ENCODE assay signal across 8 cellular contexts in genomic region chrX:154486396-154487207, GRCh38. TPM values are rescaled to one million over a fixed set of nuclear protein-coding genes. Genes with fewer than 3 reads are reported as not detected.
A peak's percentile ranks its signal among the peaks of the same experiment; 100 is the strongest.
DNase-seq lines count a peak whose midpoint lies in the region; ATAC-seq and TF ChIP-seq lines count a peak whose summit lies in the region.

UBL4A (minus strand) TSS chrX:154486615; CDS start chrX:154486584, 31 bp downstream.

- peaks cover 17% of the 10 kb centered on the region for H3K4me1 Mint-ChIP-seq in osteocyte (ENCODE audit: unreplicated experiment)

- ATAC-seq in activated naive CD4-positive, alpha-beta T cell treated with anti-CD3 and anti-CD28 coated beads, Interleukin-2, amount 50 U/mL, for 72 hours = peak; percentile 9 to 47
- ATAC-seq in aorta (ENCODE audit: low FRiP score) (peak; percentile 55), GM21786 (IDR thresholded peaks at IDR 0.05; ENCODE audit: unreplicated experiment) (no peak)

- H3K27me3 ChIP-seq in SJCRH30 (no peaks in the 10 kb centered on the region), aorta (ENCODE audit: control insufficient read depth in 1 of 2, insufficient read depth in 2 of 2, low read length in 1 of 2) (peaks cover 0 to 1% of the 10 kb centered on the region in 2 donors)

- no peaks in the 10 kb centered on the region for H3K9me3 Mint-ChIP-seq in activated naive CD4-positive, alpha-beta T cell treated with anti-CD3 and anti-CD28 coated beads, Interleukin-2, amount 50 U/mL, for 72 hours
- no peaks in the 10 kb centered on the region for H3K9me3 Mint-ChIP-seq in osteocyte (ENCODE audit: unreplicated experiment)

- H3K36me3 ChIP-seq in SJCRH30 = no peaks in the 10 kb centered on the region
- H3K36me3 ChIP-seq in aorta (ENCODE audit: control insufficient read depth in 1 of 2, insufficient read depth in 2 of 2, low read length in 1 of 2) = no peaks in the 10 kb centered on the region

- no peak for TF ChIP-seq CTCF in osteocyte (IDR thresholded peaks at IDR 0.05)

- H3K4me3 ChIP-seq in SJCRH30 (peak within 1 kb of the TSS; percentile 72), aorta (ENCODE audit: low read length in 2 of 2) (peak within 1 kb of the TSS; percentile 17 to 60)

- H3K4me3 Mint-ChIP-seq in osteocyte (ENCODE audit: unreplicated experiment) = peak within 1 kb of the TSS; percentile 72

- H3K27me3 Mint-ChIP-seq in osteocyte (ENCODE audit: unreplicated experiment) = no peaks in the 10 kb centered on the region

- H3K9me3 ChIP-seq in SJCRH30 (replicated peaks) (no peaks in the 10 kb centered on the region), aorta (ENCODE audit: control insufficient read depth, low read length) (no peaks in the 10 kb centered on the region)

- WGBS in aorta, 2 donors = 1 to 43% methylated on average over 35 to 95 of the region's 95 CpGs

- H3K4me1 ChIP-seq in SJCRH30 (no peaks in the 10 kb centered on the region), aorta (ENCODE audit: control insufficient read depth in 1 of 2, insufficient read depth in 2 of 2, low read length in 2 of 2) (no peaks in the 10 kb centered on the region)

- peak within 1 kb of the TSS in 1 of 2 donors; percentile 44 for H3K27ac Mint-ChIP-seq in activated naive CD4-positive, alpha-beta T cell treated with anti-CD3 and anti-CD28 coated beads, Interleukin-2, amount 50 U/mL, for 72 hours
- peak within 1 kb of the TSS; percentile 47 for H3K27ac Mint-ChIP-seq in osteocyte (ENCODE audit: unreplicated experiment)

- intact Hi-C loops in head of caudate nucleus (cut with DNase I) (no loop called here), aorta (cut with DNase I) (no loop called here)

- peaks cover 5 to 9% of the 10 kb centered on the region in 2 donors for H3K36me3 Mint-ChIP-seq in activated naive CD4-positive, alpha-beta T cell treated with anti-CD3 and anti-CD28 coated beads, Interleukin-2, amount 50 U/mL, for 72 hours
- no peaks in the 10 kb centered on the region for H3K36me3 Mint-ChIP-seq in osteocyte (ENCODE audit: unreplicated experiment)

- peak; percentile 79 for DNase-seq in ELF-1 (ENCODE audit: low read depth, low spot score)
- DNase-seq in HK-2 (ENCODE audit: unreplicated experiment) = peak; percentile 80
- peak; percentile 61 to 65 for DNase-seq in SJCRH30
- peak in 1 of 2 donors; percentile 62 for DNase-seq in activated naive CD4-positive, alpha-beta T cell treated with anti-CD3 and anti-CD28 coated beads, Interleukin-2, amount 50 U/mL, for 72 hours (ENCODE audit: low spot score in 2 of 2)
- peak in 34 of 42 donors; percentile 20 to 76 (median 47) for DNase-seq in head of caudate nucleus
- DNase-seq in osteocyte (ENCODE audit: extremely low spot score, unreplicated experiment) = peak; percentile 86
- peak; percentile 69 to 89 for DNase-seq in aorta

- H3K27ac ChIP-seq in SJCRH30 (peak within 1 kb of the TSS; percentile 47; the same call in 1 of the 2 replicates), aorta (ENCODE audit: low read depth in 1 of 2, low read length in 2 of 2) (peak within 1 kb of the TSS in 1 of 2 donors; percentile 45)

RNA-seq across cellular contexts. Expression of gene UBL4A, which starts in this region (rescaled TPM):
- 39.4 and 40.8 TPM in 2 replicates for total RNA-seq in SJCRH30 (2014; rRNA removed; shearing (Covaris generic))
- 10 to 100 TPM; 39.6 to 40.4 TPM for total RNA-seq in activated naive CD4-positive, alpha-beta T cell treated with anti-CD3 and anti-CD28 coated beads, Interleukin-2, amount 50 U/mL, for 72 hours
- 17.4 and 18.5 TPM in 2 replicates for total RNA-seq in osteocyte
- 10 to 100 TPM; 20.5 to 27.2 TPM for total RNA-seq in aorta
- polyA plus RNA-seq in aorta = 10 to 100 TPM; 24.3 to 26.6 TPM
